Comparison of ENCODE assay signal across 6 cellular contexts in genomic region chr2:124165698-124166097, GRCh38.
"Had no signal": no experiment of that assay in that cellular context is flagged by ENCODE, and none has a peak within 500 bp of the region (broad histone marks: within the 10 kb centered on the region; RNA-seq: fewer than 3 reads in every experiment).

No MANE protein-coding gene starts in this region.

- H3K4me3 ChIP-seq: K562 had no signal

- ATAC-seq: K562 had no signal

- DNase-seq: GOT3, H7, HCEC 1CT, IMR-90, KG1 had no signal
